Comparison of ENCODE assay signal across 20 cellular contexts in genomic region chr3:45398167-45398566, GRCh38.
"Had no signal": no experiment of that assay in that cellular context is flagged by ENCODE, and none has a peak within 500 bp of the region (broad histone marks: within the 10 kb centered on the region; RNA-seq: fewer than 3 reads in every experiment).

No MANE protein-coding gene starts in this region.

- H3K27me3 ChIP-seq: dorsolateral prefrontal cortex, heart right ventricle, left lung, pancreas, spleen, testis, tibial artery had no signal

- H3K9me3 ChIP-seq: heart right ventricle, left lung, mucosa of descending colon, pancreas, spleen, testis, tibial artery had no signal

- H3K27ac ChIP-seq: dorsolateral prefrontal cortex, epithelial cell of prostate, heart right ventricle, left lung, pancreas, spleen, testis, tibial artery had no signal

- DNase-seq: dorsolateral prefrontal cortex; effector CD4-positive, alpha-beta T cell; endodermal cell; foreskin melanocyte; glutamatergic neuron; heart right ventricle; hippocampal formation; left cardiac atrium; left lung; mesenchymal stem cell; mucosa of descending colon; naive thymus-derived CD4-positive, alpha-beta T cell; pancreas; spleen; stimulated activated CD4-positive, alpha-beta T cell treated with anti-CD3 and anti-CD28 coated beads, Interleukin-4, amount 100 ng/mL, for 4 hours; stimulated activated naive CD8-positive, alpha-beta T cell treated with anti-CD3 and anti-CD28 coated beads, Interleukin-15, Interleukin-2, amounts not matched to agents 100 U/mL and 50 U/mL, for 24 hours; substantia nigra; testis; tibial artery had no signal

- H3K4me1 ChIP-seq: heart right ventricle, left lung, pancreas, spleen, testis, tibial artery had no signal

- H3K4me3 ChIP-seq: dorsolateral prefrontal cortex, heart right ventricle, left lung, mucosa of descending colon, pancreas, spleen, testis, tibial artery had no signal
